ENCODE assay signal across 37 cellular contexts in genomic region chr17:67071595-67071994, GRCh38. TPM values are rescaled to one million over a fixed set of nuclear protein-coding genes. Genes with fewer than 3 reads are reported as not detected.
"Had no signal": no experiment of that assay in that cellular context is flagged by ENCODE, and none has a peak within 500 bp of the region (broad histone marks: within the 10 kb centered on the region; RNA-seq: fewer than 3 reads in every experiment).

No MANE protein-coding gene starts in this region.

- H3K4me1 Mint-ChIP-seq: activated B cell treated with CpG ODN at 0.5 μM for 24 hours; activated CD4-positive, alpha-beta T cell treated with anti-CD3 and anti-CD28 coated beads, Interleukin-2, amount 10 ng/mL, durations not matched to agents 24 days and 14 days; activated naive CD8-positive, alpha-beta T cell treated with anti-CD3 and anti-CD28 coated beads for 36 hours had no signal

- H3K27ac Mint-ChIP-seq: activated B cell treated with CpG ODN at 0.5 μM for 24 hours; activated CD4-positive, alpha-beta memory T cell treated with anti-CD3 and anti-CD28 coated beads for 36 hours; activated CD4-positive, alpha-beta T cell treated with anti-CD3 and anti-CD28 coated beads, Interleukin-2, amount 10 ng/mL, durations not matched to agents 24 days and 14 days; activated CD8-positive, alpha-beta T cell treated with anti-CD3 and anti-CD28 coated beads for 36 hours; activated naive CD4-positive, alpha-beta T cell treated with anti-CD3 and anti-CD28 coated beads for 36 hours; activated naive CD8-positive, alpha-beta T cell treated with anti-CD3 and anti-CD28 coated beads for 36 hours; activated T-cell treated with anti-CD3 and anti-CD28 coated beads, Interleukin-2, amount 50 U/mL, for 24 hours; T-helper 1 cell treated with Interleukin-12 subunit alpha and Interleukin-12 subunit beta and Interleukin-4 antibody, amounts not matched to agents 30 μg/mL and 1 μg/mL, for 36 hours; T-helper 2 cell treated with Interferon-gamma antibody and Interleukin-4, amounts not matched to agents 5 μg/mL and 100 μg/mL, for 36 hours had no signal

- DNase-seq: activated B cell treated with CpG ODN at 0.5 μM for 24 hours; activated CD4-positive, alpha-beta memory T cell treated with anti-CD3 and anti-CD28 coated beads for 36 hours; activated CD4-positive, alpha-beta T cell treated with anti-CD3 and anti-CD28 coated beads for 4 hours; activated CD4-positive, alpha-beta T cell treated with anti-CD3 and anti-CD28 coated beads, Interleukin-2, amount 10 ng/mL, durations not matched to agents 24 days and 14 days; activated CD4-positive, alpha-beta T cell treated with anti-CD3 and anti-CD28 coated beads, Interleukin-2, amount 50 U/mL, for 1 hour; activated CD4-positive, alpha-beta T cell treated with anti-CD3 and anti-CD28 coated beads, Interleukin-2, amount 50 U/mL, for 4 hours; activated CD4-positive, CD25-positive, alpha-beta regulatory T cell treated with anti-CD3 and anti-CD28 coated beads, Interleukin-2, amount 50 U/mL, for 72 hours; activated CD8-positive, alpha-beta memory T cell treated with anti-CD3 and anti-CD28 coated beads, Interleukin-2, amount 50 U/mL, for 4 hours; activated CD8-positive, alpha-beta T cell treated with anti-CD3 and anti-CD28 coated beads for 36 hours; activated effector memory CD4-positive, alpha-beta T cell treated with anti-CD3 and anti-CD28 coated beads, Interleukin-2, amount 50 U/mL, for 16 hours; activated gamma-delta T cell treated with Interleukin-2 at 50 U/mL for 16 hours; activated naive CD4-positive, alpha-beta T cell; activated naive CD4-positive, alpha-beta T cell treated with anti-CD3 and anti-CD28 coated beads for 36 hours; activated naive CD4-positive, alpha-beta T cell treated with anti-CD3 and anti-CD28 coated beads, Interleukin-2, amount 50 U/mL, for 16 hours; activated naive CD8-positive, alpha-beta T cell treated with anti-CD3 and anti-CD28 coated beads for 36 hours; activated T-cell treated with anti-CD3 and anti-CD28 coated beads, Interleukin-2, amount 50 U/mL, for 24 hours; activated T-cell treated with anti-CD3 and anti-CD28 coated beads, Interleukin-2, amount 50 U/mL, for 48 hours; adrenal gland; amniotic stem cell; aorta; body of pancreas; brain microvascular endothelial cell; caudate nucleus; SW 1271; T-helper 1 cell; T-helper 2 cell; T-helper 9 cell had no signal

- H3K4me1 ChIP-seq: adrenal gland, breast epithelium had no signal

- H3K27me3 Mint-ChIP-seq: activated B cell treated with CpG ODN at 0.5 μM for 24 hours; activated CD4-positive, alpha-beta memory T cell treated with anti-CD3 and anti-CD28 coated beads for 36 hours; activated CD4-positive, alpha-beta T cell treated with anti-CD3 and anti-CD28 coated beads, Interleukin-2, amount 10 ng/mL, durations not matched to agents 24 days and 14 days; activated CD8-positive, alpha-beta T cell treated with anti-CD3 and anti-CD28 coated beads for 36 hours; activated naive CD8-positive, alpha-beta T cell treated with anti-CD3 and anti-CD28 coated beads for 36 hours; activated T-cell treated with anti-CD3 and anti-CD28 coated beads, Interleukin-2, amount 50 U/mL, for 24 hours; central memory CD8-positive, alpha-beta T cell had no signal

- H3K27ac ChIP-seq: adrenal gland, body of pancreas, brain microvascular endothelial cell, breast epithelium, cardiac muscle cell, VCaP had no signal

- H3K4me3 ChIP-seq: adrenal gland, body of pancreas, breast epithelium, cardiac muscle cell had no signal

- H3K27me3 ChIP-seq: adrenal gland, body of pancreas, brain microvascular endothelial cell, breast epithelium, cardiac muscle cell had no signal

- ATAC-seq: activated CD8-positive, alpha-beta T cell treated with anti-CD3 and anti-CD28 coated beads for 36 hours; activated naive CD4-positive, alpha-beta T cell treated with anti-CD3 and anti-CD28 coated beads, Interleukin-2, amount 50 U/mL, for 72 hours; body of pancreas had no signal

- FAIRE-seq: astrocyte, TTC549 had no signal

- H3K36me3 ChIP-seq: brain microvascular endothelial cell, breast epithelium had no signal

- H3K9me3 Mint-ChIP-seq: activated B cell treated with CpG ODN at 0.5 μM for 24 hours; activated CD4-positive, alpha-beta memory T cell treated with anti-CD3 and anti-CD28 coated beads for 36 hours; activated CD4-positive, alpha-beta T cell treated with anti-CD3 and anti-CD28 coated beads, Interleukin-2, amount 10 ng/mL, durations not matched to agents 24 days and 14 days; activated CD8-positive, alpha-beta T cell treated with anti-CD3 and anti-CD28 coated beads for 36 hours; activated naive CD4-positive, alpha-beta T cell treated with anti-CD3 and anti-CD28 coated beads for 36 hours; activated naive CD8-positive, alpha-beta T cell treated with anti-CD3 and anti-CD28 coated beads for 36 hours; activated T-cell treated with anti-CD3 and anti-CD28 coated beads, Interleukin-2, amount 50 U/mL, for 24 hours; central memory CD8-positive, alpha-beta T cell; T-helper 1 cell treated with Interleukin-12 subunit alpha and Interleukin-12 subunit beta and Interleukin-4 antibody, amounts not matched to agents 30 μg/mL and 1 μg/mL, for 36 hours; T-helper 2 cell treated with Interferon-gamma antibody and Interleukin-4, amounts not matched to agents 5 μg/mL and 100 μg/mL, for 36 hours had no signal

- H3K4me3 Mint-ChIP-seq: activated B cell treated with CpG ODN at 0.5 μM for 24 hours; activated CD4-positive, alpha-beta memory T cell treated with anti-CD3 and anti-CD28 coated beads for 36 hours; activated CD4-positive, alpha-beta T cell treated with anti-CD3 and anti-CD28 coated beads, Interleukin-2, amount 10 ng/mL, durations not matched to agents 24 days and 14 days; activated CD8-positive, alpha-beta T cell treated with anti-CD3 and anti-CD28 coated beads for 36 hours; activated naive CD4-positive, alpha-beta T cell treated with anti-CD3 and anti-CD28 coated beads for 36 hours; activated naive CD8-positive, alpha-beta T cell treated with anti-CD3 and anti-CD28 coated beads for 36 hours; activated T-cell treated with anti-CD3 and anti-CD28 coated beads, Interleukin-2, amount 50 U/mL, for 24 hours; central memory CD8-positive, alpha-beta T cell; T-helper 1 cell treated with Interleukin-12 subunit alpha and Interleukin-12 subunit beta and Interleukin-4 antibody, amounts not matched to agents 30 μg/mL and 1 μg/mL, for 36 hours; T-helper 2 cell treated with Interferon-gamma antibody and Interleukin-4, amounts not matched to agents 5 μg/mL and 100 μg/mL, for 36 hours had no signal

RNA-seq across cellular contexts. Expression of gene CACNG1, which starts 27.2 kb away (rescaled TPM):
- total RNA-seq: activated B cell treated with CpG ODN at 0.5 μM for 24 hours; activated CD4-positive, alpha-beta memory T cell treated with anti-CD3 and anti-CD28 coated beads for 36 hours; activated CD4-positive, alpha-beta T cell treated with anti-CD3 and anti-CD28 coated beads, Interleukin-2, amount 10 ng/mL, durations not matched to agents 24 days and 14 days; activated CD8-positive, alpha-beta memory T cell treated with anti-CD3 and anti-CD28 coated beads for 36 hours; activated CD8-positive, alpha-beta T cell treated with anti-CD3 and anti-CD28 coated beads for 36 hours; activated naive CD4-positive, alpha-beta T cell treated with anti-CD3 and anti-CD28 coated beads for 36 hours; activated naive CD4-positive, alpha-beta T cell treated with anti-CD3 and anti-CD28 coated beads, Interleukin-2, amount 50 U/mL, for 72 hours; activated naive CD8-positive, alpha-beta T cell treated with anti-CD3 and anti-CD28 coated beads for 36 hours; aorta; astrocyte; body of pancreas; breast epithelium; cardiac muscle cell had no signal
- polyA plus RNA-seq: cardiac muscle cell had no signal
